ENCODE assay signal across 1 cellular context in the genomic region with DNA sequence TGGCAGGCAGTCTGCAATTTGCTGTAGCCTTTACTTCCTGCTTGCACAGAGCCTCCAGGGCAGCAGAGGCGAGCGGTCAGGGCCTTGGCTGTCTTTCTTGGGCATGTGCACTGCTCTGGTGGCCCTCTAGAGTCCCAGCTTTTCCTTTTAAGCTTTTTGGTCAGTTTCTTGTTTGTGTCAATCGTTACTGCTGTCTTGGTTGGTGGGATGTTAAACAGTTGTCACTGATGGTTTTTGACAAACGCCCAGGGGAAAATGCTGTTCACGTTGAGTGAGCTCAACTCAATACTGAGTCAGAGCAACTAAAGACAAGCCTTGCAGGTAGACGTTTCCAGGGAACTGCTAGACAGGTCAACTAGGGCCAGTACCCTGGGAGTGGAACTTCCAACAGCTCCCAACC.
TF ChIP-seq lines count a peak whose summit lies in the region.

No MANE protein-coding gene starts in this region.

TF ChIP-seq in K562, 482 proteins besides CTCF, POLR2A, EP300 and RAD21:
- TF ChIP-seq CBX3 (IDR thresholded peaks at IDR 0.05; ENCODE audit: borderline replicate concordance in 1 of 2, low read length in 2 of 2) (peak in 1 of 2 experiments; percentile 56; a peak in 1 of 3 replicates), ZSCAN29 (IDR thresholded peaks at IDR 0.05) (no peak), TRIM28 (IDR thresholded peaks at IDR 0.05) (0 out of 2 replicates have a peak, but pooled peaks have one; percentile 47)
